5 cellular contexts compared by ENCODE assay signal in genomic region chr2:69665152-69665551, GRCh38.
"Had no signal": no experiment of that assay in that cellular context is flagged by ENCODE, and none has a peak within 500 bp of the region (broad histone marks: within the 10 kb centered on the region; RNA-seq: fewer than 3 reads in every experiment).

No MANE protein-coding gene starts in this region.

- DNase-seq: H9, HCEC 1CT, IMR-90 had no signal

- ATAC-seq: GM23338, K562 had no signal

- H3K4me3 ChIP-seq: GM23338, K562 had no signal
